In genomic region chr12:78793491-78793890, GRCh38 we compare ENCODE assay signal across 23 cellular contexts.
DNase-seq lines count a peak whose midpoint lies in the region; ATAC-seq, FAIRE-seq and TF ChIP-seq lines count a peak whose summit lies in the region.
"Had no signal": no experiment of that assay in that cellular context is flagged by ENCODE, and none has a peak within 500 bp of the region (broad histone marks: within the 10 kb centered on the region; RNA-seq: fewer than 3 reads in every experiment).

No MANE protein-coding gene starts in this region.

- no peak overlapping the region for H3K9ac ChIP-seq in endothelial cell of umbilical vein (replicated peaks; ENCODE audit: extremely low read depth, insufficient read depth, low read length)
- no peak overlapping the region for H3K9ac ChIP-seq in neuronal stem cell (ENCODE audit: low read depth, low read length, poor library complexity)
- H3K9ac ChIP-seq: BLaER1 had no signal

- no peak for ATAC-seq in GM18868 (IDR thresholded peaks at IDR 0.05; ENCODE audit: unreplicated experiment)
- ATAC-seq in GM19467 (IDR thresholded peaks at IDR 0.05; ENCODE audit: unreplicated experiment): no peak
- ATAC-seq: CD8-positive, alpha-beta T cell; HepG2; Panc1 had no signal

- no peaks in the 10 kb centered on the region for H3K9me3 ChIP-seq in endothelial cell of umbilical vein (replicated peaks; ENCODE audit: control insufficient read depth, insufficient read depth, low read length)
- peaks cover 2 to 12% of the 10 kb centered on the region in 2 donors for H3K9me3 ChIP-seq in neuronal stem cell (replicated peaks in 1 of 2; ENCODE audit: control insufficient read depth in 2 of 2, insufficient read depth in 1 of 2, low read depth in 1 of 2, low read length in 2 of 2)

- WGBS in neuronal stem cell (ENCODE audit: extremely low coverage in 2 of 2, insufficient read length in 2 of 2, insufficient replicate concordance in 1 of 2), 2 donors: no CpG with 5 or more reads among the region's 2 CpGs

- no peak overlapping the region for H2BK15ac ChIP-seq in neuronal stem cell (ENCODE audit: low read length)

- H3K36me3 ChIP-seq in endothelial cell of umbilical vein (ENCODE audit: control insufficient read depth in 2 of 2, extremely low read depth in 1 of 2, insufficient read depth in 2 of 2, low read length in 2 of 2): no peaks in the 10 kb centered on the region
- H3K36me3 ChIP-seq in neuronal stem cell (replicated peaks in 1 of 2; ENCODE audit: control insufficient read depth in 2 of 2, insufficient read depth in 2 of 2, low read length in 2 of 2): no peaks in the 10 kb centered on the region

- no peak overlapping the region for H3K14ac ChIP-seq in neuronal stem cell (ENCODE audit: low read length)

- intact Hi-C loops in endothelial cell of umbilical vein (cut with micrococcal nuclease): no loop called here

- peak; percentile 16 for DNase-seq in GM04503 (ENCODE audit: low read depth)
- DNase-seq in M059J (ENCODE audit: low read depth): peak; percentile 3
- DNase-seq in endothelial cell of umbilical vein (ENCODE audit: low read depth, low spot score): no peak
- no peak for DNase-seq in neuronal stem cell (ENCODE audit: low spot score)
- no peak for DNase-seq in activated CD4-positive, CD25-positive, alpha-beta regulatory T cell treated with anti-CD3 and anti-CD28 coated beads, Interleukin-2, amount 50 U/mL, for 72 hours
- no peak for DNase-seq in NCI-H1092 treated with DMSO at 0.1 percent for 48 hours (lab: John Stamatoyannopoulos, UW)
- DNase-seq: Calu3; CD8-positive, alpha-beta T cell; DMS153; KBM-7; NCI-H1105; NCI-H146; NCI-H2029 treated with DMSO at 0.1 percent for 48 hours; NCI-H226; NCI-H524; NCI-H774; T-helper 1 cell had no signal

- H3K9me1 ChIP-seq in endothelial cell of umbilical vein (replicated peaks; ENCODE audit: control insufficient read depth, extremely low read depth, insufficient read depth, low read length): no peaks in the 10 kb centered on the region

- TF ChIP-seq CTCF in endothelial cell of umbilical vein (IDR thresholded peaks at IDR 0.05; ENCODE audit: extremely low read depth in 1 of 2, insufficient read depth in 1 of 2, low read depth in 1 of 2, low read length in 2 of 2): no peak

- H3K27ac ChIP-seq in endothelial cell of umbilical vein (ENCODE audit: insufficient read depth, low read depth, low read length) (no peak overlapping the region), neuronal stem cell (replicated peaks; ENCODE audit: low read length) (no peak overlapping the region)
- H3K27ac ChIP-seq: BLaER1 had no signal

- H2BK5ac ChIP-seq in neuronal stem cell (ENCODE audit: low read length): no peak overlapping the region

- CTCF ChIA-PET in endothelial cell of umbilical vein (lab: Charles Lee): interaction anchor here (1.2 kb wide), 1 partner anchor 9 kb away, joined by 3 read pairs; no protein-coding TSS in a partner anchor

- H3K79me1 ChIP-seq in neuronal stem cell (ENCODE audit: low read depth, low read length): peaks cover 2% of the 10 kb centered on the region

- H2AK5ac ChIP-seq in neuronal stem cell (ENCODE audit: low read depth, low read length): no peak overlapping the region

- no peak overlapping the region for H3K23ac ChIP-seq in neuronal stem cell (ENCODE audit: low read depth, low read length, poor library complexity)

- dilution Hi-C loops in endothelial cell of umbilical vein (cut with MboI; ENCODE audit: extremely low pct_ligation_motif_present, low sequenced_read_pairs): no loop called here

- no peak overlapping the region for H4K8ac ChIP-seq in neuronal stem cell (ENCODE audit: low read depth, low read length)

- H3K4me2 ChIP-seq in endothelial cell of umbilical vein (ENCODE audit: insufficient read depth, low read length): no peak overlapping the region
- H3K4me2 ChIP-seq in neuronal stem cell (ENCODE audit: insufficient read depth, low read length, poor library complexity, severe bottlenecking): no peak overlapping the region
- H3K4me2 ChIP-seq: BLaER1 had no signal

- H3K4me1 ChIP-seq in endothelial cell of umbilical vein (ENCODE audit: control insufficient read depth, extremely low read depth, insufficient read depth, low read length): no peaks in the 10 kb centered on the region
- no peaks in the 10 kb centered on the region for H3K4me1 ChIP-seq in neuronal stem cell (ENCODE audit: control insufficient read depth in 2 of 2, insufficient read depth in 1 of 2, low read depth in 1 of 2, low read length in 2 of 2)

- H4K20me1 ChIP-seq in endothelial cell of umbilical vein (replicated peaks; ENCODE audit: control insufficient read depth, extremely low read depth, insufficient read depth, low read length): no peaks in the 10 kb centered on the region
- H4K20me1 ChIP-seq: BLaER1 had no signal

- POLR2A ChIA-PET in endothelial cell of umbilical vein (lab: Charles Lee): interaction anchor here (0.6 kb wide), 1 partner anchor 70 kb away, joined by 4 read pairs; no protein-coding TSS in a partner anchor

- no peak overlapping the region for H4K91ac ChIP-seq in neuronal stem cell (ENCODE audit: low read depth, low read length, poor library complexity)

- H3K4me3 ChIP-seq in endothelial cell of umbilical vein (replicated peaks in 1 of 3; ENCODE audit: insufficient read depth in 1 of 3, low read depth in 1 of 3, low read length in 3 of 3) (no peak overlapping the region), neuronal stem cell (ENCODE audit: low read length in 2 of 2) (no peak overlapping the region)
- H3K4me3 ChIP-seq: BLaER1 had no signal

- FAIRE-seq in endothelial cell of umbilical vein (lab: Jason Lieb, UNC): peak; percentile 67
- FAIRE-seq: G401.6, HepG2 had no signal

- H2BK120ac ChIP-seq in neuronal stem cell (ENCODE audit: low read depth, low read length): no peak overlapping the region

- H3K27me3 ChIP-seq in endothelial cell of umbilical vein (ENCODE audit: control insufficient read depth in 2 of 2, insufficient read depth in 2 of 2, low read length in 2 of 2): no peaks in the 10 kb centered on the region
- no peaks in the 10 kb centered on the region for H3K27me3 ChIP-seq in neuronal stem cell (ENCODE audit: control insufficient read depth in 3 of 3, insufficient read depth in 3 of 3, low read depth in 1 of 3, low read length in 3 of 3)
- H3K27me3 ChIP-seq: BLaER1 had no signal

- no peak overlapping the region for H2AFZ ChIP-seq in endothelial cell of umbilical vein (ENCODE audit: low read depth, low read length)
- peak overlapping the region; percentile 59 for H2AFZ ChIP-seq in neuronal stem cell (ENCODE audit: low read length)

- no peaks in the 10 kb centered on the region for H3K79me2 ChIP-seq in endothelial cell of umbilical vein (ENCODE audit: control insufficient read depth, insufficient read depth, low read length)

- no TSS peak for BruUV-seq in endothelial cell of umbilical vein (replicated peaks; lab: Mats Ljungman, UMichigan)

- H3K4ac ChIP-seq in neuronal stem cell (ENCODE audit: low read length): no peak overlapping the region

- H2BK12ac ChIP-seq in neuronal stem cell (ENCODE audit: low read length): no peak overlapping the region

- TF ChIP-seq POLR2A in endothelial cell of umbilical vein (IDR thresholded peaks at IDR 0.05; ENCODE audit: low read depth, low read length): no peak

- H3K18ac ChIP-seq in neuronal stem cell (ENCODE audit: low read length): no peak overlapping the region

TF ChIP-seq in endothelial cell of umbilical vein, 7 proteins besides CTCF, POLR2A, EP300 and RAD21:
- TF ChIP-seq JUN (IDR thresholded peaks at IDR 0.05; ENCODE audit: borderline replicate concordance, insufficient read depth, insufficient read length, low read depth) (no peak), MYC (IDR thresholded peaks at IDR 0.05; ENCODE audit: low read depth, low read length) (no peak), MAX (IDR thresholded peaks at IDR 0.05; ENCODE audit: insufficient read depth, insufficient read length) (no peak), EZH2 (IDR thresholded peaks at IDR 0.05; ENCODE audit: borderline replicate concordance, low read depth, low read length, severe bottlenecking) (no peak), FOS (IDR thresholded peaks at IDR 0.05; ENCODE audit: borderline replicate concordance, insufficient read depth, low read length) (no peak), GATA2 (IDR thresholded peaks at IDR 0.05; ENCODE audit: insufficient read depth, insufficient read length, low read depth, low read length) (no peak), POLR2AphosphoS5 (IDR thresholded peaks at IDR 0.05; ENCODE audit: insufficient read depth, low read depth, low read length) (no peak)

Comparison
In these comparisons a context has a peak if more than half of its experiments do, and no peak if none do; other contexts are left out.
1. DNase-seq: peak in GM04503 (single experiment) and M059J (single experiment); none in endothelial cell of umbilical vein (single experiment), neuronal stem cell (single experiment), activated CD4-positive, CD25-positive, alpha-beta regulatory T cell treated with anti-CD3 and anti-CD28 coated beads, Interleukin-2, amount 50 U/mL, for 72 hours (single experiment) and NCI-H1092 treated with DMSO at 0.1 percent for 48 hours (single experiment).